2 cellular contexts compared by ENCODE assay signal in genomic region chr1:17909634-17910033, GRCh38.
TF ChIP-seq lines count a peak whose summit lies in the region.

No MANE protein-coding gene starts in this region.

TF ChIP-seq in IMR-90, 13 proteins besides CTCF, POLR2A, EP300 and RAD21:
- no peak for TF ChIP-seq CHD1 (IDR thresholded peaks at IDR 0.05; ENCODE audit: low read depth, low read length)
- no peak for TF ChIP-seq MAZ (IDR thresholded peaks at IDR 0.05; ENCODE audit: borderline replicate concordance, low read depth, low read length)
- peak; percentile 45 for TF ChIP-seq SMC3 (IDR thresholded peaks at IDR 0.05; ENCODE audit: low read depth, low read length)

TF ChIP-seq in H1, 55 proteins besides CTCF, POLR2A, EP300 and RAD21:
- TF ChIP-seq CBX8 (IDR thresholded peaks at IDR 0.05; ENCODE audit: borderline replicate concordance, low read depth, low read length) (no peak), HDAC6 (IDR thresholded peaks at IDR 0.05; ENCODE audit: low read depth, low read length) (no peak), MAFK (IDR thresholded peaks at IDR 0.05; ENCODE audit: low read depth, low read length) (no peak), CHD1 (IDR thresholded peaks at IDR 0.05; ENCODE audit: low read depth, low read length) (no peak), SRF (IDR thresholded peaks at IDR 0.05; ENCODE audit: low read depth, low read length) (no peak), USF2 (IDR thresholded peaks at IDR 0.05; ENCODE audit: low read length) (no peak), CTBP2 (IDR thresholded peaks at IDR 0.05; ENCODE audit: borderline replicate concordance, insufficient read depth, insufficient read length, low read length) (no peak), TEAD4 (IDR thresholded peaks at IDR 0.05; ENCODE audit: low read depth, low read length) (no peak), EGR1 (IDR thresholded peaks at IDR 0.05; ENCODE audit: borderline replicate concordance, low read depth, low read length) (0 out of 2 replicates have a peak, but pooled peaks have one; percentile 28), CEBPB (IDR thresholded peaks at IDR 0.05; ENCODE audit: low read depth, low read length) (no peak), YY1 (IDR thresholded peaks at IDR 0.05; ENCODE audit: low read depth, low read length) (0 out of 2 replicates have a peak, but pooled peaks have one; percentile 44), JUN (IDR thresholded peaks at IDR 0.05; ENCODE audit: low read depth, low read length) (no peak), BACH1 (IDR thresholded peaks at IDR 0.05; ENCODE audit: low read length) (no peak), TAF7 (optimal IDR thresholded peaks at IDR 0.05; ENCODE audit: borderline replicate concordance, low read depth, low read length) (no peak), TCF12 (IDR thresholded peaks at IDR 0.05; ENCODE audit: low read depth, low read length) (no peak), CREB1 (IDR thresholded peaks at IDR 0.05) (no peak)
TF ChIP-seq in H1: peak in this region for 2.
